Comparison of ENCODE assay signal across 9 cellular contexts in genomic region chr3:194203482-194204035, GRCh38.
DNase-seq lines count a peak whose midpoint lies in the region; ATAC-seq, FAIRE-seq and TF ChIP-seq lines count a peak whose summit lies in the region.
"Had no signal": no experiment of that assay in that cellular context is flagged by ENCODE, and none has a peak within 500 bp of the region (broad histone marks: within the 10 kb centered on the region; RNA-seq: fewer than 3 reads in every experiment).

No MANE protein-coding gene starts in this region.

- H3K36me3 ChIP-seq in HCT116 (ENCODE audit: control insufficient read depth in 1 of 2, insufficient read depth in 2 of 2, low read length in 2 of 2) (no peaks in the 10 kb centered on the region), mesodermal cell (ENCODE audit: control insufficient read depth, insufficient read depth, low read length) (no peaks in the 10 kb centered on the region), tibial artery (no peaks in the 10 kb centered on the region), kidney (ENCODE audit: control insufficient read depth in 1 of 2, insufficient read depth in 2 of 2, low read length in 2 of 2) (no peaks in the 10 kb centered on the region), small intestine (ENCODE audit: control insufficient read depth in 2 of 2, insufficient read depth in 2 of 2, low read length in 2 of 2) (no peaks in the 10 kb centered on the region)

- RAD21 ChIA-PET in HCT116 (lab: Charles Lee; ENCODE audit: low non-redundant PET in 1 of 2, low total read pairs in 2 of 2, uncharacterized antibody in 2 of 2, unreplicated experiment in 2 of 2), result no interaction called here

- DNase-seq in CD14-positive monocyte (ENCODE audit: low spot score) (peak; percentile 54), HCT116 (ENCODE audit: low read depth, low spot score) (no peak), tibial artery (no peak), anterior cingulate cortex (lab: John Stamatoyannopoulos, UW) (no peak), kidney (no peak), small intestine (no peak)
- peak; percentile 55 for DNase-seq in activated T-cell treated with anti-CD3 and anti-CD28 coated beads, Interleukin-2, amount 50 U/mL, for 24 hours

- TF ChIP-seq CTCF in CD14-positive monocyte (IDR thresholded peaks at IDR 0.05) (no peak), HCT116 (IDR thresholded peaks at IDR 0.05 in 2 of 3, conservative IDR thresholded peaks at IDR 0.05 in 1 of 3; ENCODE audit: borderline replicate concordance in 1 of 3, insufficient read depth in 1 of 3, low read depth in 2 of 3, low read length in 2 of 3) (no peak), tibial artery (IDR thresholded peaks at IDR 0.05) (no peak), kidney (IDR thresholded peaks at IDR 0.05; ENCODE audit: borderline replicate concordance, extremely low read depth, insufficient read depth) (no peak)

- no peaks in the 10 kb centered on the region for H3K27me3 ChIP-seq in HCT116 (ENCODE audit: insufficient read depth, low read length)
- H3K27me3 ChIP-seq in tibial artery, result peaks cover 0 to 41% of the 10 kb centered on the region in 2 donors
- H3K27me3 ChIP-seq in small intestine (ENCODE audit: control insufficient read depth in 2 of 2, insufficient read depth in 2 of 2, low read length in 2 of 2), result peaks cover 0 to 2% of the 10 kb centered on the region in 2 donors

- H3K4me1 Mint-ChIP-seq in CD14-positive monocyte, result peaks cover 35% of the 10 kb centered on the region
- H3K4me1 Mint-ChIP-seq in activated T-cell treated with anti-CD3 and anti-CD28 coated beads, Interleukin-2, amount 50 U/mL, for 24 hours (ENCODE audit: low read depth), result peaks cover 15% of the 10 kb centered on the region

- H3K4me3 Mint-ChIP-seq in CD14-positive monocyte, result peak overlapping the region; percentile 64 to 84
- peak overlapping the region; percentile 69 for H3K4me3 Mint-ChIP-seq in activated T-cell treated with anti-CD3 and anti-CD28 coated beads, Interleukin-2, amount 50 U/mL, for 24 hours

- H3K36me3 Mint-ChIP-seq in CD14-positive monocyte, result peaks cover 0 to 14% of the 10 kb centered on the region in 2 donors
- H3K36me3 Mint-ChIP-seq in activated T-cell treated with anti-CD3 and anti-CD28 coated beads, Interleukin-2, amount 50 U/mL, for 24 hours (ENCODE audit: low read depth), result no peaks in the 10 kb centered on the region

- intact Hi-C loops in CD14-positive monocyte (cut with micrococcal nuclease) (no loop called here), HCT116 (cut with micrococcal nuclease) (no loop called here), tibial artery (cut with DNase I; ENCODE audit: low total_unique reads) (no loop called here), kidney (cut with DNase I) (no loop called here)

- H3K9me2 ChIP-seq in HCT116 (ENCODE audit: insufficient read depth), result no peaks in the 10 kb centered on the region

- POLR2A ChIA-PET in HCT116 (lab: Charles Lee), result no interaction called here

- peak overlapping the region; percentile 72 for H3K4me2 ChIP-seq in HCT116 (ENCODE audit: low read length)

- no peaks in the 10 kb centered on the region for H3K79me2 ChIP-seq in HCT116 (ENCODE audit: insufficient read depth, low read length)

- no peak for FAIRE-seq in kidney (lab: Jason Lieb, UNC)
- no peak for FAIRE-seq in small intestine (lab: Jason Lieb, UNC)

- 77 to 78% methylated on average over 9 to 11 of the region's 11 CpGs for WGBS in mesodermal cell (ENCODE audit: insufficient coverage in 2 of 2), 2 experiments
- WGBS in small intestine, 3 donors, result 47 to 65% (median 53%) methylated on average over 11 of the region's 11 CpGs

- H3K4me1 ChIP-seq in HCT116 (ENCODE audit: control insufficient read depth in 1 of 2, insufficient read depth in 2 of 2, low read length in 2 of 2) (peaks cover 10 to 25% of the 10 kb centered on the region in 2 experiments; a peak in 3 of 4 replicates), mesodermal cell (ENCODE audit: control insufficient read depth, insufficient read depth, low read length, poor library complexity, severe bottlenecking) (peaks cover 11% of the 10 kb centered on the region), tibial artery (peaks cover 0 to 7% (median 0%) of the 10 kb centered on the region in 4 donors), kidney (ENCODE audit: control insufficient read depth in 1 of 2, insufficient read depth in 1 of 2, low read depth in 1 of 2, low read length in 2 of 2) (no peaks in the 10 kb centered on the region), small intestine (ENCODE audit: control insufficient read depth in 2 of 2, insufficient read depth in 1 of 2, low read depth in 1 of 2, low read length in 1 of 2) (no peaks in the 10 kb centered on the region)

- H3K27ac ChIP-seq in HCT116 (ENCODE audit: low read depth, low read length), result no peak overlapping the region
- no peak overlapping the region for H3K27ac ChIP-seq in mesodermal cell (ENCODE audit: low read depth, low read length, severe bottlenecking)
- no peak overlapping the region for H3K27ac ChIP-seq in tibial artery
- no peak overlapping the region for H3K27ac ChIP-seq in kidney (ENCODE audit: low read depth in 2 of 2, low read length in 2 of 2)
- H3K27ac ChIP-seq in small intestine (ENCODE audit: low read depth in 1 of 2, low read length in 1 of 2), result no peak overlapping the region
- H3K27ac ChIP-seq: SK-N-MC had no signal

- peaks cover 0 to 14% (median 4%) of the 10 kb centered on the region in 7 donors for H3K9me3 Mint-ChIP-seq in CD14-positive monocyte
- no peaks in the 10 kb centered on the region for H3K9me3 Mint-ChIP-seq in activated T-cell treated with anti-CD3 and anti-CD28 coated beads, Interleukin-2, amount 50 U/mL, for 24 hours

- CTCF ChIA-PET in HCT116 (lab: Charles Lee), result interaction anchor here (1.1 kb wide), 1 partner anchor 111 kb away, joined by 3 read pairs; no protein-coding TSS in a partner anchor

- no peaks in the 10 kb centered on the region for H4K20me1 ChIP-seq in HCT116 (ENCODE audit: insufficient read depth)

- H3K27me3 Mint-ChIP-seq in CD14-positive monocyte (ENCODE audit: low read depth in 3 of 3), result peaks cover 35 to 69% (median 53%) of the 10 kb centered on the region in 3 donors
- H3K27me3 Mint-ChIP-seq in activated T-cell treated with anti-CD3 and anti-CD28 coated beads, Interleukin-2, amount 50 U/mL, for 24 hours, result peaks cover 53% of the 10 kb centered on the region

- H3K9ac ChIP-seq in HCT116 (ENCODE audit: low read length), result peak overlapping the region; percentile 32
- no peak overlapping the region for H3K9ac ChIP-seq in kidney (ENCODE audit: low read length in 2 of 2)

- H2AFZ ChIP-seq in HCT116 (ENCODE audit: low read depth, low read length, poor library complexity, severe bottlenecking), result no peak overlapping the region

- no peak for TF ChIP-seq POLR2A in HCT116 (IDR thresholded peaks at IDR 0.05; ENCODE audit: borderline replicate concordance, extremely low read depth, insufficient read depth, insufficient read length)

- no peak for ATAC-seq in HCT116

- H3K9me3 ChIP-seq in HCT116 (ENCODE audit: control insufficient read depth in 1 of 2, insufficient read depth in 1 of 2, low read depth in 1 of 2, low read length in 2 of 2) (no peaks in the 10 kb centered on the region), mesodermal cell (ENCODE audit: control insufficient read depth, low read length) (no peaks in the 10 kb centered on the region), tibial artery (no peaks in the 10 kb centered on the region), kidney (ENCODE audit: control insufficient read depth in 1 of 2, low read length in 2 of 2) (no peaks in the 10 kb centered on the region), small intestine (ENCODE audit: control insufficient read depth, low read depth) (no peaks in the 10 kb centered on the region)

- BruUV-seq in HCT116 (replicated peaks; lab: Mats Ljungman, UMichigan), result no TSS peak

- no peak for TF ChIP-seq RAD21 in HCT116 (IDR thresholded peaks at IDR 0.05; ENCODE audit: low read depth)

- no peak overlapping the region for H3K27ac Mint-ChIP-seq in CD14-positive monocyte
- H3K27ac Mint-ChIP-seq in activated T-cell treated with anti-CD3 and anti-CD28 coated beads, Interleukin-2, amount 50 U/mL, for 24 hours, result peak overlapping the region; percentile 37

- H3K4me3 ChIP-seq in HCT116 (replicated peaks in 1 of 2; ENCODE audit: low read depth in 1 of 2, low read length in 2 of 2) (peak overlapping the region; percentile 25 to 50), mesodermal cell (ENCODE audit: extremely low read depth, insufficient read depth, low read length, poor library complexity, severe bottlenecking) (peak overlapping the region; percentile 25), tibial artery (no peak overlapping the region), kidney (ENCODE audit: low read length in 2 of 2) (peak overlapping the region in 1 of 2 donors; percentile 22), small intestine (ENCODE audit: low read depth in 1 of 2, low read length in 2 of 2) (peak overlapping the region in 1 of 2 donors; percentile 39)
- H3K4me3 ChIP-seq: SK-N-MC had no signal

TF ChIP-seq in HCT116, 20 proteins besides CTCF, POLR2A, EP300 and RAD21:
- TF ChIP-seq YY1 (IDR thresholded peaks at IDR 0.05; ENCODE audit: extremely low read depth, insufficient replicate concordance, low read depth, low read length) (no peak), CEBPB (IDR thresholded peaks at IDR 0.05; ENCODE audit: low read depth) (no peak), MAX (IDR thresholded peaks at IDR 0.05) (no peak), TCF7L2 (IDR thresholded peaks at IDR 0.05; ENCODE audit: borderline replicate concordance, extremely low read depth, insufficient read depth, insufficient read length) (no peak)

Comparison
In these comparisons a context has a peak if more than half of its experiments do, and no peak if none do; other contexts are left out.
1. DNase-seq: peak in CD14-positive monocyte (single experiment) and activated T-cell treated with anti-CD3 and anti-CD28 coated beads, Interleukin-2, amount 50 U/mL, for 24 hours (single experiment); none in HCT116 (single experiment), tibial artery (0 of 2), anterior cingulate cortex (0 of 58), kidney (single experiment) and small intestine (single experiment).
2. H3K4me3 ChIP-seq: peak in HCT116 (2 of 2) and mesodermal cell (single experiment); none in tibial artery (0 of 2).